10 cellular contexts compared by ENCODE assay signal in the genomic region with DNA sequence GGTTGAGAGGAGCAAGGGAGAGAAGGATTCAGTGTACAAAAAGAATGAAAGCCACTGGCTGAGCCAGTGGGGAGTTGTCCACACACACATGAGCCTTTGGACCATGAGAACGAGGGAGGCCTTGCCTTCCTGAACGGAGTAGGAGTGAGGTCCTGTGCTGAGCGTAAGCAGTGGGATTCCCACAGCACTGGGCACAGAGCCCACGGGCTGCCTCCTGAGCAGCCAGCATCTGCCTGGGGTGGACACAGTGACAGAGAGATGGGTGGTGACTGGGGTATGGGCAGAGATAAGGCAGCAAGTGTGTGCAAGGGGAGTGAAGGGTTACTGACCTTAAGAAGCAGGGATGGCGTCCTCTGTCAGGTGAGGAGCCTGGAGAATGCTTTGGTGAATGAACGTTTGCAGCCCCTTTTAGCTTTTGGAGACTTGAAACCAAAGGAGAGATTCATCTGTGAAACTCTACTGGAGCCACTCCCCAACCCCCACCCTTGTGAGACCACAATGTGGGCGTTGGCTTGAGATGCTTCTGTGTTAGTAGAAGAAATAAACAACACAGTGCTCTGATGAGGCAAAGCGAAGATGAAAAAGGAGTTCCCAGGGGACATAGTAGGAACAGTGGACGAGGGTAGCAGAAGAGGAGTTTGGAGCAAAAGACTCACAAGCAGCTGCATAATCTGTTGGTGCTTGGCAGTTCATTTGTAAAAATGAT. TPM values are rescaled to one million over a fixed set of nuclear protein-coding genes. Genes with fewer than 3 reads are reported as not detected.
A peak's percentile ranks its signal among the peaks of the same experiment; 100 is the strongest.
DNase-seq lines count a peak whose midpoint lies in the region; ATAC-seq, FAIRE-seq and TF ChIP-seq lines count a peak whose summit lies in the region.
"Had no signal": no experiment of that assay in that cellular context is flagged by ENCODE, and none has a peak within 500 bp of the region (broad histone marks: within the 10 kb centered on the region; RNA-seq: fewer than 3 reads in every experiment).

No MANE protein-coding gene starts in this region.

- H3K4me2 ChIP-seq in trophoblast cell (ENCODE audit: low read length): no peak overlapping the region

- peaks cover 73% of the 10 kb centered on the region for H3K36me3 Mint-ChIP-seq in activated naive CD8-positive, alpha-beta T cell treated with anti-CD3 and anti-CD28 coated beads for 36 hours

- peaks cover 85% of the 10 kb centered on the region for H3K4me1 Mint-ChIP-seq in activated naive CD8-positive, alpha-beta T cell treated with anti-CD3 and anti-CD28 coated beads for 36 hours

- no peak overlapping the region for H2AK5ac ChIP-seq in trophoblast cell (ENCODE audit: low read length)

- intact Hi-C loops in upper lobe of right lung (cut with DNase I): no loop called here

- peak; percentile 60 for DNase-seq in stimulated activated CD4-positive, alpha-beta T cell treated with anti-CD3 and anti-CD28 coated beads, Interleukin-15, amount 100 ng/mL, for 24 hours
- no peak for DNase-seq in stimulated activated CD4-positive, alpha-beta T cell treated with anti-CD3 and anti-CD28 coated beads, Interleukin-12 subunit alpha, Interleukin-12 subunit beta, amount 100 ng/mL, for 4 hours
- DNase-seq in T-helper 1 cell (peak in 3 of 5 donors; percentile 31 to 77 (median 44)), upper lobe of right lung (no peak), iPS-NIHi7 (ENCODE audit: extremely low spot score) (no peak), D721Med (ENCODE audit: insufficient read length, low spot score) (no peak), trophoblast cell (no peak)
- DNase-seq in activated naive CD8-positive, alpha-beta T cell treated with anti-CD3 and anti-CD28 coated beads for 36 hours: peak; percentile 66

- ATAC-seq in upper lobe of right lung: peak; percentile 53
- ATAC-seq: gastroesophageal sphincter had no signal

- peaks cover 3% of the 10 kb centered on the region for H3K27me3 ChIP-seq in upper lobe of right lung
- no peaks in the 10 kb centered on the region for H3K27me3 ChIP-seq in trophoblast cell (ENCODE audit: insufficient read depth, low read length)

- no peak overlapping the region for H2BK5ac ChIP-seq in trophoblast cell (ENCODE audit: low read depth, low read length, poor library complexity)

- no peak overlapping the region for H3K23ac ChIP-seq in trophoblast cell (ENCODE audit: low read length)

- no peak overlapping the region for H3K4ac ChIP-seq in trophoblast cell (ENCODE audit: low read depth, low read length)

- H3K4me3 ChIP-seq in upper lobe of right lung: no peak overlapping the region
- no peak overlapping the region for H3K4me3 ChIP-seq in trophoblast cell (ENCODE audit: low read depth, low read length)
- H3K4me3 ChIP-seq: gastroesophageal sphincter had no signal

- H3K9me3 ChIP-seq in upper lobe of right lung (no peaks in the 10 kb centered on the region), trophoblast cell (ENCODE audit: insufficient read depth, low read depth, low read length) (no peaks in the 10 kb centered on the region)
- H3K9me3 ChIP-seq: gastroesophageal sphincter had no signal

- H3K36me3 ChIP-seq in upper lobe of right lung (peaks cover 14% of the 10 kb centered on the region), trophoblast cell (ENCODE audit: control insufficient read depth in 1 of 2, insufficient read depth in 2 of 2, low read length in 2 of 2) (no peaks in the 10 kb centered on the region)
- H3K36me3 ChIP-seq: gastroesophageal sphincter had no signal

- H3K18ac ChIP-seq in trophoblast cell (ENCODE audit: low read length): no peak overlapping the region

- H2AFZ ChIP-seq in trophoblast cell (ENCODE audit: insufficient read depth, low read length, poor library complexity): no peak overlapping the region

- H2BK120ac ChIP-seq in trophoblast cell (ENCODE audit: insufficient read depth, low read length, poor library complexity): no peak overlapping the region

- H4K12ac ChIP-seq in trophoblast cell (ENCODE audit: low read depth, low read length): no peak overlapping the region

- H4K91ac ChIP-seq in trophoblast cell (ENCODE audit: low read depth, low read length): no peak overlapping the region

- H3K27me3 Mint-ChIP-seq in activated naive CD8-positive, alpha-beta T cell treated with anti-CD3 and anti-CD28 coated beads for 36 hours: no peaks in the 10 kb centered on the region

- peaks cover 5% of the 10 kb centered on the region for H3K9me3 Mint-ChIP-seq in activated naive CD8-positive, alpha-beta T cell treated with anti-CD3 and anti-CD28 coated beads for 36 hours

- H3K9ac ChIP-seq in trophoblast cell (ENCODE audit: low read length): no peak overlapping the region

- no peak overlapping the region for H4K8ac ChIP-seq in trophoblast cell (ENCODE audit: low read depth, low read length)

- H3K27ac ChIP-seq in upper lobe of right lung (no peak overlapping the region), trophoblast cell (ENCODE audit: low read depth, low read length) (no peak overlapping the region)
- H3K27ac ChIP-seq: gastroesophageal sphincter had no signal

- H3K4me3 Mint-ChIP-seq in activated naive CD8-positive, alpha-beta T cell treated with anti-CD3 and anti-CD28 coated beads for 36 hours: peak overlapping the region; percentile 57

- no CpG with 5 or more reads among the region's 9 CpGs for WGBS in trophoblast cell (ENCODE audit: extremely low coverage, insufficient coverage, insufficient read length)

- no peak for TF ChIP-seq CTCF in upper lobe of right lung (IDR thresholded peaks at IDR 0.05)
- TF ChIP-seq CTCF in D721Med (IDR thresholded peaks at IDR 0.05; ENCODE audit: insufficient read depth, missing control alignments): no peak

- H3K14ac ChIP-seq in trophoblast cell (ENCODE audit: low read length): no peak overlapping the region

- H3K79me1 ChIP-seq in trophoblast cell (ENCODE audit: low read length): no peaks in the 10 kb centered on the region

- no peak for FAIRE-seq in D721Med (lab: Jason Lieb, UNC)
- FAIRE-seq: astrocyte had no signal

- no peak overlapping the region for H2BK12ac ChIP-seq in trophoblast cell (ENCODE audit: low read length)

- H3K27ac Mint-ChIP-seq in activated naive CD8-positive, alpha-beta T cell treated with anti-CD3 and anti-CD28 coated beads for 36 hours: peak overlapping the region; percentile 95

- H3K79me2 ChIP-seq in trophoblast cell (ENCODE audit: control insufficient read depth, insufficient read depth, low read length, poor library complexity): no peaks in the 10 kb centered on the region

- H3K4me1 ChIP-seq in upper lobe of right lung (no peaks in the 10 kb centered on the region), trophoblast cell (ENCODE audit: control insufficient read depth in 1 of 2, insufficient read depth in 2 of 2, low read length in 2 of 2) (no peaks in the 10 kb centered on the region)
- H3K4me1 ChIP-seq: gastroesophageal sphincter had no signal

RNA-seq across cellular contexts. Expression of gene FIGNL1, which starts 56.5 kb away (rescaled TPM):
- 10 to 100 TPM; 47.5 to 47.6 TPM for total RNA-seq in activated naive CD8-positive, alpha-beta T cell treated with anti-CD3 and anti-CD28 coated beads for 36 hours
- total RNA-seq in upper lobe of right lung: 5.5 TPM
- 9.0 and 9.2 TPM in 2 replicates for polyA plus RNA-seq in trophoblast cell (2013)

Comparison
In these comparisons a context has a peak if more than half of its experiments do, and no peak if none do; other contexts are left out.
1. DNase-seq: peak in stimulated activated CD4-positive, alpha-beta T cell treated with anti-CD3 and anti-CD28 coated beads, Interleukin-15, amount 100 ng/mL, for 24 hours (single experiment), T-helper 1 cell (3 of 5) and activated naive CD8-positive, alpha-beta T cell treated with anti-CD3 and anti-CD28 coated beads for 36 hours (single experiment); none in stimulated activated CD4-positive, alpha-beta T cell treated with anti-CD3 and anti-CD28 coated beads, Interleukin-12 subunit alpha, Interleukin-12 subunit beta, amount 100 ng/mL, for 4 hours (single experiment), upper lobe of right lung (single experiment), iPS-NIHi7 (single experiment), D721Med (single experiment) and trophoblast cell (0 of 2).